ENCODE assay signal across 30 cellular contexts in the genomic region with DNA sequence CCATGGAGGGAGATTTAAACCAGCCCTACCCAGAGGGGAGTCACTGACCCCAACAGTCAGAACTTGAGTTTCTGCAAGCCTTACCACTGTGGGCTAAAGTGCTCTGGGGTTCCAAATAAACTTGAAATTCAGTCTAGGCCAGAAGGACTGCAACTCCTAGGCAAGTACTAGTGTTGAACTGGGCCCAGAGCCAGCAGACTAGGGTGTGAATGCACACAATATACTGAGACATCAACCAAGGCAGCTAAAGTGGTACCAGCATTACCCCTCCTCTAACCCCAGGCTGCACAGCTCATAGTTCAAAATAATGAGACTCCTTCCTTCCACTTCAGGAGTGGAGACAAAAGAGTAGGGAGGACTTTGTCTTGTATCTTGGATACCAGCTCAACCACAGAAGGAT. TPM values are rescaled to one million over a fixed set of nuclear protein-coding genes. Genes with fewer than 3 reads are reported as not detected.
"Had no signal": no experiment of that assay in that cellular context is flagged by ENCODE, and none has a peak within 500 bp of the region (broad histone marks: within the 10 kb centered on the region; RNA-seq: fewer than 3 reads in every experiment).

No MANE protein-coding gene starts in this region.

- H3K9me3 ChIP-seq: adrenal gland, Peyer's patch, SJCRH30, SK-N-SH had no signal

- DNase-seq: activated CD4-positive, alpha-beta memory T cell treated with anti-CD3 and anti-CD28 coated beads, Interleukin-2, amount 10 ng/mL, durations not matched to agents 7 days and 5 days; activated CD4-positive, alpha-beta T cell treated with anti-CD3 and anti-CD28 coated beads for 36 hours; activated CD4-positive, alpha-beta T cell treated with anti-CD3 and anti-CD28 coated beads, Interleukin-2, amount 50 U/mL, for 1 hour; activated gamma-delta T cell; activated naive CD4-positive, alpha-beta T cell treated with anti-CD3 and anti-CD28 coated beads for 36 hours; activated T-cell treated with anti-CD3 and anti-CD28 coated beads for 4 hours; adrenal gland; anterior cingulate cortex; caudate nucleus; Kasumi-1; KBM-7; NCI-H1048; NCI-H1417; NCI-H1930; NCI-H2171; NCI-H345; NCI-H510A; NCI-H526 treated with DMSO at 0.1 percent for 48 hours; NCI-H82; Peyer's patch; Right ventricle myocardium superior; SJCRH30; SK-N-SH; T-helper 1 cell; WERI-Rb-1 had no signal

- H3K4me2 ChIP-seq: SK-N-SH had no signal

- H3K27ac ChIP-seq: adrenal gland, Peyer's patch, RWPE1, SJCRH30, WERI-Rb-1 had no signal

- H3K4me1 ChIP-seq: adrenal gland, Peyer's patch, SJCRH30 had no signal

- H3K4me3 ChIP-seq: adrenal gland, Peyer's patch, SJCRH30 had no signal

- ATAC-seq: activated CD4-positive, alpha-beta T cell treated with anti-CD3 and anti-CD28 coated beads for 36 hours; activated T-helper 17 cell treated with anti-CD3 and anti-CD28 coated beads, Interleukin-2, amount 50 U/mL, for 72 hours had no signal

- H3K27me3 ChIP-seq: Peyer's patch had no signal

- H3K9ac ChIP-seq: SK-N-SH had no signal

- H3K36me3 ChIP-seq: adrenal gland, Peyer's patch, SJCRH30, WERI-Rb-1 had no signal

RNA-seq across cellular contexts. Expression of gene IL20, which starts 18.9 kb away (rescaled TPM):
- total RNA-seq: activated CD4-positive, alpha-beta memory T cell treated with anti-CD3 and anti-CD28 coated beads, Interleukin-2, amount 10 ng/mL, durations not matched to agents 7 days and 5 days; activated CD4-positive, alpha-beta T cell treated with anti-CD3 and anti-CD28 coated beads for 36 hours; activated CD8-positive, alpha-beta memory T cell treated with anti-CD3 and anti-CD28 coated beads for 36 hours; activated T-helper 17 cell treated with anti-CD3 and anti-CD28 coated beads, Interleukin-2, amount 50 U/mL, for 72 hours; cerebellum; Peyer's patch; Right ventricle myocardium superior; SJCRH30; T-helper 2 cell treated with Interferon-gamma antibody and Interleukin-4, amounts not matched to agents 100 ng/mL and 5 ng/mL, for 36 hours had no signal
- polyA plus RNA-seq: SK-N-SH had no signal

RNA-seq across cellular contexts. Expression of gene IL24, which starts 50.8 kb away (rescaled TPM):
- total RNA-seq: activated CD4-positive, alpha-beta memory T cell treated with anti-CD3 and anti-CD28 coated beads, Interleukin-2, amount 10 ng/mL, durations not matched to agents 7 days and 5 days; adrenal gland; cerebellum; Peyer's patch; Right ventricle myocardium superior; SJCRH30 had no signal
- polyA plus RNA-seq: adrenal gland had no signal
